In the genomic region with DNA sequence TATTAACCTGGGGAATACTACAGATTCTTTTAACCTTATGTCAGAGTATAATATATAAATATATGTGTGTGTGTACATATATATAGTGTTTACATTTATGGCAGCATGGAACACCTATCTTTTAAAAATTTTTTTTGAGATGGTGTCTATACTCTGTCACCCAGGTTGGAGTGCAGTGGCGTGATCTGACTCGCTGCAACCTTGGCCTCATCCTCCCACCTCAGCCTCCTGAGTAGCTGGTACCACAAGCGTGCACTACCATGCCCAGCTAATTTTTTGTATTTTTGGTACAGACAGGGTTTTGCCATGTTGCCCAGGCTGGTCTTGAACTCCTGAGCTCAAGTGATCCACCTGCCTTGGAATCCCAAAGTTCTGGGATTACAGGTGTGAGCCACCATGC, we compare ENCODE assay signal across 20 cellular contexts. TPM values are rescaled to one million over a fixed set of nuclear protein-coding genes. Genes with fewer than 3 reads are reported as not detected.
"Had no signal": no experiment of that assay in that cellular context is flagged by ENCODE, and none has a peak within 500 bp of the region (broad histone marks: within the 10 kb centered on the region; RNA-seq: fewer than 3 reads in every experiment).

No MANE protein-coding gene starts in this region.

- ATAC-seq: esophagus mucosa had no signal

- DNase-seq: effector memory CD4-positive, alpha-beta T cell; heart left ventricle; hippocampal formation; left colon; mesendoderm; naive B cell; psoas muscle; right lobe of liver; spleen; stimulated activated CD4-positive, alpha-beta T cell treated with anti-CD3 and anti-CD28 coated beads, Interleukin-2, amount 100 ng/mL, for 24 hours; stimulated activated naive CD4-positive, alpha-beta T cell treated with Interleukin-2 at 50 U/mL for 16 hours; tibial artery; upper lobe of right lung had no signal

- H3K9me3 ChIP-seq: heart left ventricle, neutrophil, psoas muscle, right lobe of liver, spleen, tibial artery, upper lobe of right lung had no signal

- H3K27me3 ChIP-seq: heart left ventricle, neutrophil, right lobe of liver, spleen, tibial artery, upper lobe of right lung had no signal

- H3K9me3 Mint-ChIP-seq: naive B cell had no signal

- H3K27ac Mint-ChIP-seq: nephron progenitor cell had no signal

- H3K4me3 Mint-ChIP-seq: nephron progenitor cell had no signal

- H3K4me1 ChIP-seq: psoas muscle, right lobe of liver had no signal

- H3K27me3 Mint-ChIP-seq: naive B cell had no signal

- H3K36me3 ChIP-seq: heart left ventricle, neutrophil, right lobe of liver, spleen, tibial artery, upper lobe of right lung had no signal

- H3K36me3 Mint-ChIP-seq: naive B cell had no signal

- H3K4me3 ChIP-seq: psoas muscle, right lobe of liver, spleen, upper lobe of right lung had no signal

- H3K27ac ChIP-seq: heart left ventricle, neutrophil, psoas muscle, right lobe of liver, spleen, tibial artery, upper lobe of right lung had no signal

RNA-seq across cellular contexts. Expression of gene ERICH6, which starts 18.5 kb away (rescaled TPM):
- total RNA-seq: esophagus mucosa, glomerular endothelial cell, kidney epithelial cell, left colon, lung microvascular endothelial cell, psoas muscle, skeletal muscle tissue, spleen, upper lobe of right lung had no signal
